ENCODE assay signal across 8 cellular contexts in genomic region chr12:32106517-32107366, GRCh38. TPM values are rescaled to one million over a fixed set of nuclear protein-coding genes. Genes with fewer than 3 reads are reported as not detected.
A peak's percentile ranks its signal among the peaks of the same experiment; 100 is the strongest.
DNase-seq lines count a peak whose midpoint lies in the region; ATAC-seq and TF ChIP-seq lines count a peak whose summit lies in the region.

Gene BICD1 (plus strand): TSS chr12:32106847. CDS start chr12:32107332, 485 bp downstream.

- H3K9me3 ChIP-seq in HUES64 (ENCODE audit: insufficient read depth, low read depth, low read length) (no peaks in the 10 kb centered on the region), PC-9 (ENCODE audit: insufficient read depth, low read depth) (no peaks in the 10 kb centered on the region), esophagus (ENCODE audit: control insufficient read depth in 2 of 2, insufficient read depth in 1 of 2, low read depth in 1 of 2, low read length in 1 of 2) (no peaks in the 10 kb centered on the region), muscle layer of duodenum (ENCODE audit: control insufficient read depth in 1 of 2, low read length in 2 of 2) (no peaks in the 10 kb centered on the region)

- H3K36me3 ChIP-seq in HUES64 (ENCODE audit: insufficient read depth, low read length) (peaks cover 11% of the 10 kb centered on the region), PC-9 (ENCODE audit: low read depth) (0 out of 2 replicates have a peak, but pooled peaks cover 5% of the 10 kb centered on the region), esophagus (ENCODE audit: control insufficient read depth in 2 of 2, insufficient read depth in 2 of 2, low read length in 1 of 2) (no peaks in the 10 kb centered on the region), muscle layer of duodenum (ENCODE audit: control insufficient read depth in 1 of 2, insufficient read depth in 2 of 2, low read length in 2 of 2) (peaks cover 0 to 6% of the 10 kb centered on the region in 2 donors)

- no peaks in the 10 kb centered on the region for H3K9me2 ChIP-seq in PC-9 (ENCODE audit: insufficient read depth)

- H3K9me3 Mint-ChIP-seq in activated T-cell treated with anti-CD3 and anti-CD28 coated beads, Interleukin-2, amount 50 U/mL, for 4 hours, result no peaks in the 10 kb centered on the region

- POLR2A ChIA-PET in PC-9 (lab: Charles Lee; ENCODE audit: unreplicated experiment), result interaction anchor here (0.6 to 1.1 kb wide), 4 partner anchors 9 to 186 kb away, joined by 3 to 6 read pairs (median 4); no protein-coding TSS in a partner anchor

- H3K27me3 Mint-ChIP-seq in activated T-cell treated with anti-CD3 and anti-CD28 coated beads, Interleukin-2, amount 50 U/mL, for 4 hours (ENCODE audit: low read depth), result no peaks in the 10 kb centered on the region

- intact Hi-C loops in PC-9 (cut with micrococcal nuclease; ENCODE audit: unreplicated experiment), result loop anchor here (1.0 to 5.0 kb wide), 4 partner anchors 9 to 734 kb away; no protein-coding TSS in a partner anchor

- H3K27ac ChIP-seq in HUES64 (ENCODE audit: low read depth, low read length) (peak within 1 kb of the TSS; percentile 94), PC-9 (peak within 1 kb of the TSS; percentile 71), esophagus (ENCODE audit: low read depth in 2 of 2, low read length in 1 of 2) (peak within 1 kb of the TSS; percentile 72 to 83), muscle layer of duodenum (ENCODE audit: low read length) (peak within 1 kb of the TSS; percentile 64)

- peak within 1 kb of the TSS; percentile 97 for H3K4me3 Mint-ChIP-seq in activated T-cell treated with anti-CD3 and anti-CD28 coated beads, Interleukin-2, amount 50 U/mL, for 4 hours

- peak within 1 kb of the TSS; percentile 93 for H2AFZ ChIP-seq in PC-9

- BruUV-seq in PC-9 (replicated peaks; lab: Mats Ljungman, UMichigan), result no TSS peak

- H3K9ac ChIP-seq in HUES64 (ENCODE audit: low read depth, low read length), result peak within 1 kb of the TSS; percentile 95

- H3F3A ChIP-seq in PC-9 (ENCODE audit: insufficient read depth, low read depth), result peaks cover 21% of the 10 kb centered on the region; the same call in 1 of the 2 replicates

- CTCF ChIA-PET in PC-9 (lab: Charles Lee), result interaction anchor here (0.6 kb wide), 1 partner anchor 28 kb away, joined by 3 read pairs; no protein-coding TSS in a partner anchor

- peaks cover 27% of the 10 kb centered on the region for H3K4me1 Mint-ChIP-seq in activated T-cell treated with anti-CD3 and anti-CD28 coated beads, Interleukin-2, amount 50 U/mL, for 4 hours (ENCODE audit: low read depth)

- H3K4me3 ChIP-seq in HUES64 (ENCODE audit: low read length), result peak within 1 kb of the TSS; percentile 88
- peak within 1 kb of the TSS; percentile 93 for H3K4me3 ChIP-seq in PC-9
- peak within 1 kb of the TSS; percentile 68 to 80 for H3K4me3 ChIP-seq in esophagus (ENCODE audit: low read depth in 1 of 2, low read length in 2 of 2)
- peak within 1 kb of the TSS; percentile 69 to 92 for H3K4me3 ChIP-seq in muscle layer of duodenum (ENCODE audit: low read depth in 1 of 2, low read length in 2 of 2)

- DNase-seq in DMS 273 treated with DMSO at 0.1 percent for 48 hours (lab: John Stamatoyannopoulos, UW) (peak; percentile 43), PC-9 (peak; percentile 63 to 93)
- peak; percentile 63 for DNase-seq in activated T-cell treated with anti-CD3 and anti-CD28 coated beads, Interleukin-2, amount 50 U/mL, for 4 hours
- DNase-seq in stimulated activated CD8-positive, alpha-beta memory T cell treated with anti-CD3 and anti-CD28 coated beads, Interleukin-7, amount 100 ng/mL, for 4 hours (ENCODE audit: low read depth in 2 of 2), result peak; percentile 41 to 66

- H3K4me2 ChIP-seq in PC-9, result peak within 1 kb of the TSS; percentile 80

- WGBS in HUES64, result under 1% methylated on average over 96 of the region's 96 CpGs
- 0% methylated on average over 68 to 96 of the region's 96 CpGs for WGBS in esophagus, 2 donors

- ATAC-seq in GM21423 (IDR thresholded peaks at IDR 0.05; ENCODE audit: unreplicated experiment), result peak; percentile 76
- peak; percentile 84 for ATAC-seq in activated T-cell treated with anti-CD3 and anti-CD28 coated beads, Interleukin-2, amount 50 U/mL, for 4 hours

- peaks cover 40% of the 10 kb centered on the region for H3K79me2 ChIP-seq in PC-9 (ENCODE audit: low read depth)

- no peaks in the 10 kb centered on the region for H3K27me3 ChIP-seq in HUES64 (ENCODE audit: insufficient read depth, low read length)
- no peaks in the 10 kb centered on the region for H3K27me3 ChIP-seq in PC-9 (ENCODE audit: insufficient read depth, low read depth)
- no peaks in the 10 kb centered on the region for H3K27me3 ChIP-seq in esophagus (ENCODE audit: control insufficient read depth in 1 of 2, insufficient read depth in 2 of 2, low read length in 2 of 2)
- H3K27me3 ChIP-seq in muscle layer of duodenum (ENCODE audit: low read depth, low read length), result no peaks in the 10 kb centered on the region

- peak; percentile 12; the same call in 1 of the 2 replicates for TF ChIP-seq CTCF in PC-9 (conservative IDR thresholded peaks at IDR 0.05)

- H3K36me3 Mint-ChIP-seq in activated T-cell treated with anti-CD3 and anti-CD28 coated beads, Interleukin-2, amount 50 U/mL, for 4 hours (ENCODE audit: insufficient read depth), result no peaks in the 10 kb centered on the region

- peaks cover 33% of the 10 kb centered on the region for H3K4me1 ChIP-seq in HUES64 (ENCODE audit: insufficient read depth, low read length)
- peaks cover 27% of the 10 kb centered on the region for H3K4me1 ChIP-seq in PC-9 (replicated peaks; ENCODE audit: insufficient read depth)
- H3K4me1 ChIP-seq in esophagus (ENCODE audit: control insufficient read depth in 2 of 2, insufficient read depth in 2 of 2, low read length in 1 of 2), result peaks cover 0 to 3% of the 10 kb centered on the region in 2 donors
- peaks cover 10 to 12% of the 10 kb centered on the region in 2 donors for H3K4me1 ChIP-seq in muscle layer of duodenum (ENCODE audit: control insufficient read depth in 1 of 2, insufficient read depth in 2 of 2, low read length in 2 of 2)

- no peaks in the 10 kb centered on the region for H4K20me1 ChIP-seq in PC-9 (ENCODE audit: insufficient read depth)

RNA-seq across cellular contexts. Expression of gene BICD1, which starts in this region (rescaled TPM):
- 30.6 TPM for polyA plus RNA-seq in HUES64 (2013, experiment 1 of 2)
- 31.1 TPM for polyA plus RNA-seq in HUES64 (2013, experiment 2 of 2)
- 41.1 and 41.3 TPM in 2 replicates for total RNA-seq in PC-9 (2021)
- 10 to 100 TPM; 17.9 to 19.5 (median 18.9) TPM for total RNA-seq in activated T-cell treated with anti-CD3 and anti-CD28 coated beads, Interleukin-2, amount 50 U/mL, for 4 hours
- polyA plus RNA-seq in esophagus, result 1 to 10 TPM; 1.7 to 2.0 TPM

Comparison
In these comparisons a context has a peak if more than half of its experiments do, and no peak if none do; other contexts are left out.
1. Peak in every context shown above with its lines: DNase-seq, ATAC-seq, H3K4me3 ChIP-seq and H3K27ac ChIP-seq.